Comparison of ENCODE assay signal across 8 cellular contexts in genomic region chr16:72876221-72876620, GRCh38.
DNase-seq lines count a peak whose midpoint lies in the region; ATAC-seq and TF ChIP-seq lines count a peak whose summit lies in the region.

No MANE protein-coding gene starts in this region.

- H3K4me3 ChIP-seq in GM06990 (replicated peaks; ENCODE audit: low read depth, low read length) (no peak overlapping the region), psoas muscle (no peak overlapping the region)

- in situ Hi-C loops in KBM-7 (cut with MboI; ENCODE audit: low pct_unique_long_range_greater_than_20kb, low sequenced_read_pairs), result no loop called here

- TF ChIP-seq CTCF in GM06990 (IDR thresholded peaks at IDR 0.05; ENCODE audit: insufficient read depth, low read length, poor library complexity, severe bottlenecking), result no peak
- no peak for TF ChIP-seq CTCF in psoas muscle (IDR thresholded peaks at IDR 0.05)

- no peaks in the 10 kb centered on the region for H3K9me3 ChIP-seq in psoas muscle

- intact Hi-C loops in psoas muscle (cut with DNase I), result no loop called here

- peak; percentile 26 for DNase-seq in GM06990 (ENCODE audit: extremely low read depth, insufficient read length)
- DNase-seq in KBM-7, result peak; percentile 84
- DNase-seq in dermis blood vessel endothelial cell, result peak; percentile 79
- DNase-seq in psoas muscle, result peak; percentile 74 to 82
- no peak for DNase-seq in 8988T
- DNase-seq in NCI-H510A treated with DMSO at 0.1 percent for 48 hours (lab: John Stamatoyannopoulos, UW), result no peak

- H3K4me1 ChIP-seq in psoas muscle, result peaks cover 34% of the 10 kb centered on the region

- H3K27me3 ChIP-seq in GM06990 (replicated peaks; ENCODE audit: control insufficient read depth, insufficient read depth, low read length), result no peaks in the 10 kb centered on the region
- H3K27me3 ChIP-seq in psoas muscle (ENCODE audit: insufficient read depth in 3 of 3, low read length in 2 of 3), result no peaks in the 10 kb centered on the region

- ATAC-seq in psoas muscle, result peak in 2 of 4 donors; percentile 32 to 39
- no peak for ATAC-seq in GM18867 (IDR thresholded peaks at IDR 0.05; ENCODE audit: unreplicated experiment)
- no peak for ATAC-seq in GM21717 (IDR thresholded peaks at IDR 0.05; ENCODE audit: unreplicated experiment)

- 43 to 52% (median 48%) methylated on average over 8 of the region's 8 CpGs for WGBS in psoas muscle, 3 donors

- H3K36me3 ChIP-seq in GM06990 (ENCODE audit: control insufficient read depth, insufficient read depth, low read length) (no peaks in the 10 kb centered on the region), psoas muscle (ENCODE audit: insufficient read depth in 1 of 2, low read depth in 1 of 2) (no peaks in the 10 kb centered on the region)

- H3K27ac ChIP-seq in psoas muscle, result peak overlapping the region; percentile 32

Comparison
In these comparisons a context has a peak if more than half of its experiments do, and no peak if none do; other contexts are left out.
1. DNase-seq: peak in GM06990 (single experiment), KBM-7 (single experiment), dermis blood vessel endothelial cell (single experiment) and psoas muscle (2 of 2); none in 8988T (single experiment) and NCI-H510A treated with DMSO at 0.1 percent for 48 hours (single experiment).